In the genomic region with DNA sequence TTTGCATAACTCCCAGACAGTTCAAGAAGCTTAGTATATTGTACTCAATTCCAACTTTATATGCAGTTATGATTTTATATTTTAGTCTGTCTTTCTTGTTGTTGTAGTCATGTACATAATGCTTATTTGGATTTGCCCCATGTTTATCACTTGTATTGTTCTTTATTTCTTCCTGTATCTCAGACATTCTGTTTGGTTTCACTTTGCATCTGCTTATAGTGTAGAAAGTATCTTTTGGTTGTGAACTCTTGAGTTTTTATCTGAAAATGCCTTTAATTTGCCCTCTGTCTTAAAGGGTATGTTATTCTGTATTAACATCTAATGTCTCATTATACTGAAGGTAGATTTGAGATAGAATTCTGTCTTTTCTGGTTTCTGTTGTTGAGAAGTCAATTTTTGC, we compare ENCODE assay signal across 40 cellular contexts.
DNase-seq lines count a peak whose midpoint lies in the region; ATAC-seq, FAIRE-seq and TF ChIP-seq lines count a peak whose summit lies in the region.
"Had no signal": no experiment of that assay in that cellular context is flagged by ENCODE, and none has a peak within 500 bp of the region (broad histone marks: within the 10 kb centered on the region; RNA-seq: fewer than 3 reads in every experiment).

No MANE protein-coding gene starts in this region.

- no peak for TF ChIP-seq POLR2A in A549 (IDR thresholded peaks at IDR 0.05; ENCODE audit: low read length)

- no peak for TF ChIP-seq RAD21 in A549 (conservative IDR thresholded peaks at IDR 0.05 in 1 of 2, IDR thresholded peaks at IDR 0.05 in 1 of 2)

- FAIRE-seq in A549 (lab: Jason Lieb, UNC) = no peak
- FAIRE-seq: D721Med, H54, HTR-8/SVneo, keratinocyte, RCC 7860 had no signal

- no peaks in the 10 kb centered on the region for H4K20me1 ChIP-seq in mammary epithelial cell (ENCODE audit: insufficient read depth, low read length)

- no peak for DNase-seq in A549 (ENCODE audit: low read depth in 1 of 2, low spot score in 1 of 2)
- no peak for DNase-seq in MG63
- peak; percentile 0 for DNase-seq in mammary epithelial cell
- DNase-seq in fibroblast of villous mesenchyme (ENCODE audit: low read depth) = peak; percentile 15
- DNase-seq in putamen (ENCODE audit: low spot score) = no peak
- DNase-seq in NCI-H345 (lab: John Stamatoyannopoulos, UW) = no peak
- no peak for DNase-seq in mesenteric fat pad (ENCODE audit: low spot score)
- DNase-seq in stimulated activated CD4-positive, alpha-beta T cell treated with anti-CD3 and anti-CD28 coated beads, Interleukin-4, amount 100 ng/mL, for 24 hours = no peak
- DNase-seq: activated CD4-positive, alpha-beta T cell treated with anti-CD3 and anti-CD28 coated beads, Interleukin-2, amount 50 U/mL, for 1 hour; activated CD4-positive, CD25-positive, alpha-beta regulatory T cell; activated gamma-delta T cell treated with Interleukin-2 at 50 U/mL for 16 hours; activated T-cell treated with anti-CD3 and anti-CD28 coated beads, Interleukin-2, amount 50 U/mL, for 4 hours; AML-193; body of pancreas; CD4-positive, CD25-positive, alpha-beta regulatory T cell; cerebellar nuclear complex; dorsolateral prefrontal cortex; glutamatergic neuron; KG1; left ventricle myocardium superior; MV-4-11; naive thymus-derived CD4-positive, alpha-beta T cell; NCI-H1436 treated with DMSO at 0.1 percent for 48 hours; NCI-H2081 treated with DMSO at 0.1 percent for 48 hours; NCI-H2227 treated with DMSO at 0.1 percent for 48 hours; NCI-H526 treated with DMSO at 0.1 percent for 48 hours; stimulated activated CD4-positive, alpha-beta T cell treated with anti-CD3 and anti-CD28 coated beads, Interleukin-12 subunit alpha, Interleukin-12 subunit beta, amount 100 ng/mL, for 4 hours; stimulated activated CD4-positive, alpha-beta T cell treated with anti-CD3 and anti-CD28 coated beads, Interleukin-2, amount 100 ng/mL, for 48 hours; stomach; T-helper 1 cell; thyroid gland had no signal

- ATAC-seq in A549 = no peak
- ATAC-seq: activated T-cell treated with anti-CD3 and anti-CD28 coated beads, Interleukin-2, amount 50 U/mL, for 4 hours; body of pancreas; left ventricle myocardium superior; naive thymus-derived CD4-positive, alpha-beta T cell; sciatic nerve had no signal

- no peaks in the 10 kb centered on the region for H3K9me3 ChIP-seq in A549
- no peaks in the 10 kb centered on the region for H3K9me3 ChIP-seq in MG63
- no peaks in the 10 kb centered on the region for H3K9me3 ChIP-seq in mammary epithelial cell (replicated peaks; ENCODE audit: insufficient read depth, low read length)
- H3K9me3 ChIP-seq: body of pancreas, neutrophil, SJSA1, thyroid gland, vagina had no signal

- in situ Hi-C loops in mammary epithelial cell (cut with MboI; ENCODE audit: low sequenced_read_pairs in 2 of 2) = no loop called here

- POLR2A ChIA-PET in A549 (lab: Yijun Ruan, JAX) = no interaction called here

- H3K4me3 ChIP-seq in A549 (peak overlapping the region; percentile 29; the same call in 1 of the 3 replicates), MG63 (0 out of 2 replicates have a peak overlapping the region, but pooled peaks have one; percentile 8), mammary epithelial cell (replicated peaks in 1 of 3; ENCODE audit: insufficient read depth in 1 of 3, low read depth in 2 of 3, low read length in 3 of 3) (peak overlapping the region in 1 of 3 experiments; percentile 4), fibroblast of villous mesenchyme (ENCODE audit: low read depth, low read length) (no peak overlapping the region)
- H3K4me3 ChIP-seq: body of pancreas, SJSA1, stomach, thyroid gland, vagina had no signal

- H3K27me3 ChIP-seq in MG63 (no peaks in the 10 kb centered on the region), mammary epithelial cell (ENCODE audit: insufficient read depth, low read length) (no peaks in the 10 kb centered on the region)
- H3K27me3 ChIP-seq: body of pancreas, dorsolateral prefrontal cortex, neutrophil, SJSA1, stomach, thyroid gland, vagina had no signal

- H3K27ac ChIP-seq in A549 (peak overlapping the region in 1 of 2 experiments; percentile 33; a peak in 1 of 6 replicates), mammary epithelial cell (ENCODE audit: insufficient read depth, low read depth, low read length) (no peak overlapping the region)
- H3K27ac ChIP-seq: body of pancreas, dorsolateral prefrontal cortex, neutrophil, SJSA1, stomach, thyroid gland, vagina had no signal

- no peak overlapping the region for H3K9ac ChIP-seq in mammary epithelial cell (ENCODE audit: insufficient read depth, low read length)

- no peak overlapping the region for H2AFZ ChIP-seq in mammary epithelial cell (ENCODE audit: low read depth, low read length)

- CTCF ChIA-PET in A549 (lab: Yijun Ruan, JAX) = no interaction called here
- CTCF ChIA-PET in mammary epithelial cell (lab: Charles Lee; ENCODE audit: low non-redundant PET) = no interaction called here

- TF ChIP-seq CTCF in A549 (IDR thresholded peaks at IDR 0.05) (no peak), mammary epithelial cell (conservative IDR thresholded peaks at IDR 0.05 in 1 of 2, IDR thresholded peaks at IDR 0.05 in 1 of 2; ENCODE audit: extremely low read depth in 1 of 2, insufficient read depth in 1 of 2, low read depth in 1 of 2, low read length in 2 of 2) (no peak), fibroblast of villous mesenchyme (IDR thresholded peaks at IDR 0.05; ENCODE audit: insufficient read depth, low read depth, low read length) (no peak)

- no peaks in the 10 kb centered on the region for H3K36me3 ChIP-seq in MG63
- no peaks in the 10 kb centered on the region for H3K36me3 ChIP-seq in mammary epithelial cell (ENCODE audit: insufficient read depth, low read length)
- H3K36me3 ChIP-seq: neutrophil, SJSA1, stomach, thyroid gland, vagina had no signal

- intact Hi-C loops in mammary epithelial cell (cut with micrococcal nuclease) = no loop called here

- H3K4me2 ChIP-seq in A549 (peak overlapping the region; percentile 67), mammary epithelial cell (ENCODE audit: insufficient read depth, low read depth, low read length) (peak overlapping the region; percentile 28)

- no peaks in the 10 kb centered on the region for H3K4me1 ChIP-seq in A549
- no peaks in the 10 kb centered on the region for H3K4me1 ChIP-seq in mammary epithelial cell (ENCODE audit: insufficient read depth, low read length)
- H3K4me1 ChIP-seq: body of pancreas, SJSA1, stomach, thyroid gland, vagina had no signal

- TF ChIP-seq EP300 in A549 (IDR thresholded peaks at IDR 0.05) = no peak

- no peaks in the 10 kb centered on the region for H3K79me2 ChIP-seq in mammary epithelial cell (ENCODE audit: insufficient read depth, low read length)

- BruUV-seq in mammary epithelial cell (replicated peaks; lab: Mats Ljungman, UMichigan) = no TSS peak

- dilution Hi-C loops in mammary epithelial cell (cut with HindIII; ENCODE audit: low sequenced_read_pairs) = no loop called here

TF ChIP-seq in A549, 52 proteins besides CTCF, POLR2A, EP300 and RAD21 (continues in another document):
- TF ChIP-seq RNF2 (IDR thresholded peaks at IDR 0.05; ENCODE audit: borderline replicate concordance, low read depth) = no peak
- TF ChIP-seq FOSB (CRISPR knock-in tag; IDR thresholded peaks at IDR 0.05) = no peak
- TF ChIP-seq JUN (IDR thresholded peaks at IDR 0.05) = no peak
- TF ChIP-seq ZNF302 (CRISPR knock-in tag; IDR thresholded peaks at IDR 0.05) = no peak
- TF ChIP-seq, protein P1, sequence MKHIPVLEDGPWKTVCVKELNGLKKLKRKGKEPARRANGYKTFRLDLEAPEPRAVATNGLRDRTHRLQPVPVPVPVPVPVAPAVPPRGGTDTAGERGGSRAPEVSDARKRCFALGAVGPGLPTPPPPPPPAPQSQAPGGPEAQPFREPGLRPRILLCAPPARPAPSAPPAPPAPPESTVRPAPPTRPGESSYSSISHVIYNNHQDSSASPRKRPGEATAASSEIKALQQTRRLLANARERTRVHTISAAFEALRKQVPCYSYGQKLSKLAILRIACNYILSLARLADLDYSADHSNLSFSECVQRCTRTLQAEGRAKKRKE (CRISPR knock-in tag; IDR thresholded peaks at IDR 0.05; ENCODE audit: low read depth) = no peak
- TF ChIP-seq PHF8 (IDR thresholded peaks at IDR 0.05; ENCODE audit: borderline replicate concordance, low read depth) = no peak
- TF ChIP-seq HOXB5 (CRISPR knock-in tag; IDR thresholded peaks at IDR 0.05) = no peak
- no peak for TF ChIP-seq GATA3 (IDR thresholded peaks at IDR 0.05; ENCODE audit: borderline replicate concordance)
- TF ChIP-seq EHF (CRISPR knock-in tag; IDR thresholded peaks at IDR 0.05) = no peak
- no peak for TF ChIP-seq TFCP2L1 (CRISPR knock-in tag; IDR thresholded peaks at IDR 0.05)
- TF ChIP-seq MYC (IDR thresholded peaks at IDR 0.05; ENCODE audit: borderline replicate concordance, low read length) = no peak
- TF ChIP-seq CEBPB (IDR thresholded peaks at IDR 0.05) = no peak
- TF ChIP-seq CBX8 (IDR thresholded peaks at IDR 0.05) = no peak
- TF ChIP-seq, protein P2, sequence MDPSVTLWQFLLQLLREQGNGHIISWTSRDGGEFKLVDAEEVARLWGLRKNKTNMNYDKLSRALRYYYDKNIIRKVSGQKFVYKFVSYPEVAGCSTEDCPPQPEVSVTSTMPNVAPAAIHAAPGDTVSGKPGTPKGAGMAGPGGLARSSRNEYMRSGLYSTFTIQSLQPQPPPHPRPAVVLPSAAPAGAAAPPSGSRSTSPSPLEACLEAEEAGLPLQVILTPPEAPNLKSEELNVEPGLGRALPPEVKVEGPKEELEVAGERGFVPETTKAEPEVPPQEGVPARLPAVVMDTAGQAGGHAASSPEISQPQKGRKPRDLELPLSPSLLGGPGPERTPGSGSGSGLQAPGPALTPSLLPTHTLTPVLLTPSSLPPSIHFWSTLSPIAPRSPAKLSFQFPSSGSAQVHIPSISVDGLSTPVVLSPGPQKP (IDR thresholded peaks at IDR 0.05; ENCODE audit: low read depth, low read length) = no peak
- TF ChIP-seq RFX5 (IDR thresholded peaks at IDR 0.05) = no peak
- TF ChIP-seq, protein P3, sequence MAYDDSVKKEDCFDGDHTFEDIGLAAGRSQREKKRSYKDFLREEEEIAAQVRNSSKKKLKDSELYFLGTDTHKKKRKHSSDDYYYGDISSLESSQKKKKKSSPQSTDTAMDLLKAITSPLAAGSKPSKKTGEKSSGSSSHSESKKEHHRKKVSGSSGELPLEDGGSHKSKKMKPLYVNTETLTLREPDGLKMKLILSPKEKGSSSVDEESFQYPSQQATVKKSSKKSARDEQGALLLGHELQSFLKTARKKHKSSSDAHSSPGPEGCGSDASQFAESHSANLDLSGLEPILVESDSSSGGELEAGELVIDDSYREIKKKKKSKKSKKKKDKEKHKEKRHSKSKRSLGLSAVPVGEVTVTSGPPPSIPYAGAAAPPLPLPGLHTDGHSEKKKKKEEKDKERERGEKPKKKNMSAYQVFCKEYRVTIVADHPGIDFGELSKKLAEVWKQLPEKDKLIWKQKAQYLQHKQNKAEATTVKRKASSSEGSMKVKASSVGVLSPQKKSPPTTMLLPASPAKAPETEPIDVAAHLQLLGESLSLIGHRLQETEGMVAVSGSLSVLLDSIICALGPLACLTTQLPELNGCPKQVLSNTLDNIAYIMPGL (CRISPR knock-in tag; IDR thresholded peaks at IDR 0.05; ENCODE audit: borderline replicate concordance) = no peak
- no peak for TF ChIP-seq HOXB13 (CRISPR knock-in tag; IDR thresholded peaks at IDR 0.05; ENCODE audit: low read depth)

Comparison
In these comparisons a context has a peak if more than half of its experiments do, and no peak if none do; other contexts are left out.
1. DNase-seq: peak in mammary epithelial cell (single experiment) and fibroblast of villous mesenchyme (single experiment); none in A549 (0 of 2), MG63 (single experiment), putamen (single experiment), NCI-H345 (single experiment), mesenteric fat pad (single experiment) and stimulated activated CD4-positive, alpha-beta T cell treated with anti-CD3 and anti-CD28 coated beads, Interleukin-4, amount 100 ng/mL, for 24 hours (single experiment).